ENCODE assay signal across 17 cellular contexts in the genomic region with DNA sequence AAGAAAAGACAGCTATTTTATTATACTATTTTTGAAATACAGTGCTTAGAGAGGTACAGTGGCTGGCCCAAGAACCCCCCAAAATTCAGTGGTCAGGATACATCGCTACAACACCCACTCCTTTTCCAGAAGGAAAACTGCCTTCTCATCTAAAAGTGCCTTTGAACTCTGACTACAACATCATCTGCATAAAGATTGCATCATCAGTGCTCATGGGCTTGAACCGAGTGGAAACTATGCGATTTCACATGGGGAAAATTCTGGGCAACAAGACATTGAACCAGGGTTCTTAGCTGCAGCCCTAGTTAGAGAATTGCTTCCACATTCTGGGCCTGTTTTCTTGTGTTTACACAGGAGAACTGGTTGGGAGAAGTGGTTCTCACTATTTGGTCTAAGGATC.
DNase-seq lines count a peak whose midpoint lies in the region; ATAC-seq, FAIRE-seq and TF ChIP-seq lines count a peak whose summit lies in the region.
"Had no signal": no experiment of that assay in that cellular context is flagged by ENCODE, and none has a peak within 500 bp of the region (broad histone marks: within the 10 kb centered on the region; RNA-seq: fewer than 3 reads in every experiment).

No MANE protein-coding gene starts in this region.

- H3K79me2 ChIP-seq in keratinocyte (ENCODE audit: control insufficient read depth, insufficient read depth, low read length) = no peaks in the 10 kb centered on the region
- H3K79me2 ChIP-seq in smooth muscle cell (ENCODE audit: low read depth) = no peaks in the 10 kb centered on the region

- no peaks in the 10 kb centered on the region for H3K4me1 Mint-ChIP-seq in activated T-cell treated with anti-CD3 and anti-CD28 coated beads, Interleukin-2, amount 50 U/mL, for 4 hours (ENCODE audit: low read depth)
- H3K4me1 Mint-ChIP-seq: stimulated activated naive CD8-positive, alpha-beta T cell treated with anti-CD3 and anti-CD28 coated beads, Interleukin-15, amount 100 ng/mL, for 72 hours had no signal

- TF ChIP-seq CTCF in astrocyte of the spinal cord (IDR thresholded peaks at IDR 0.05; ENCODE audit: low read depth, low read length) = no peak
- TF ChIP-seq CTCF in keratinocyte (optimal IDR thresholded peaks at IDR 0.05 in 1 of 3, IDR thresholded peaks at IDR 0.05 in 1 of 3, conservative IDR thresholded peaks at IDR 0.05 in 1 of 3; ENCODE audit: extremely low read depth in 1 of 3, insufficient read depth in 2 of 3, low read length in 3 of 3) = no peak
- no peak for TF ChIP-seq CTCF in smooth muscle cell (IDR thresholded peaks at IDR 0.05; ENCODE audit: borderline replicate concordance, insufficient read depth, poor library complexity, severe bottlenecking)

- H3K9me3 ChIP-seq in keratinocyte (ENCODE audit: control insufficient read depth, low read depth, low read length) (no peaks in the 10 kb centered on the region), smooth muscle cell (replicated peaks; ENCODE audit: low read depth) (no peaks in the 10 kb centered on the region)
- H3K9me3 ChIP-seq: A549 had no signal

- intact Hi-C loops in Right ventricle myocardium superior (cut with DNase I) = no loop called here
- intact Hi-C loops in Right ventricle myocardium inferior (cut with DNase I) = loop anchor here (5.0 kb wide), 1 partner anchor 68 kb away; no protein-coding TSS in a partner anchor

- no peaks in the 10 kb centered on the region for H3K9me1 ChIP-seq in keratinocyte (ENCODE audit: control insufficient read depth, extremely low read depth, insufficient read depth, low read length)

- H3K27me3 ChIP-seq in keratinocyte (ENCODE audit: control insufficient read depth, extremely low read depth, insufficient read depth, low read length) (no peaks in the 10 kb centered on the region), smooth muscle cell (ENCODE audit: low read depth) (no peaks in the 10 kb centered on the region)

- DNase-seq in Right ventricle myocardium superior = no peak
- no peak for DNase-seq in Right ventricle myocardium inferior (ENCODE audit: missing footprints)
- peak; percentile 10 for DNase-seq in astrocyte of the spinal cord (ENCODE audit: low read depth, low spot score)
- DNase-seq in keratinocyte (ENCODE audit: low read depth, low spot score) = no peak
- no peak for DNase-seq in smooth muscle cell (lab: John Stamatoyannopoulos, UW; ENCODE audit: unreplicated experiment)
- DNase-seq in activated T-cell treated with anti-CD3 and anti-CD28 coated beads, Interleukin-2, amount 50 U/mL, for 4 hours = no peak
- DNase-seq in NCI-H226 = no peak
- DNase-seq: activated gamma-delta T cell treated with Interleukin-2 at 50 U/mL for 16 hours; EL; KG1; NCI-H1436; stimulated activated naive CD8-positive, alpha-beta T cell treated with anti-CD3 and anti-CD28 coated beads, Interleukin-15, amount 100 ng/mL, for 72 hours; T1000 had no signal

- dilution Hi-C loops in keratinocyte (cut with MboI; ENCODE audit: extremely low pct_ligation_motif_present, low sequenced_read_pairs) = no loop called here

- WGBS in smooth muscle cell (ENCODE audit: low lambda C conversion rate) = 33% methylated on average over 3 of the region's 3 CpGs

- FAIRE-seq in keratinocyte (lab: Jason Lieb, UNC) = peak; percentile 36
- FAIRE-seq: A549 had no signal

- H3K4me3 ChIP-seq in astrocyte of the spinal cord (ENCODE audit: low read depth, low read length) = no peak overlapping the region
- H3K4me3 ChIP-seq in keratinocyte (ENCODE audit: control insufficient read depth in 2 of 3, extremely low read depth in 1 of 3, insufficient read depth in 2 of 3, low read depth in 1 of 3, low read length in 3 of 3) = no peak overlapping the region
- no peak overlapping the region for H3K4me3 ChIP-seq in smooth muscle cell
- H3K4me3 ChIP-seq: A549, SJSA1 had no signal

- H3K4me3 Mint-ChIP-seq in activated T-cell treated with anti-CD3 and anti-CD28 coated beads, Interleukin-2, amount 50 U/mL, for 4 hours = no peak overlapping the region
- H3K4me3 Mint-ChIP-seq: dendritic cell treated with granulocyte-macrophage colony-stimulating factor and Interleukin-4, amounts not matched to agents 40 ng/mL and 50 ng/mL, for 4 days; stimulated activated naive CD8-positive, alpha-beta T cell treated with anti-CD3 and anti-CD28 coated beads, Interleukin-15, amount 100 ng/mL, for 72 hours had no signal

- H3K9ac ChIP-seq in keratinocyte (ENCODE audit: control insufficient read depth, extremely low read depth, insufficient read depth, low read length) = no peak overlapping the region
- no peak overlapping the region for H3K9ac ChIP-seq in smooth muscle cell (ENCODE audit: low read depth)

- H3K9me3 Mint-ChIP-seq in activated T-cell treated with anti-CD3 and anti-CD28 coated beads, Interleukin-2, amount 50 U/mL, for 4 hours = no peaks in the 10 kb centered on the region
- H3K9me3 Mint-ChIP-seq: dendritic cell treated with granulocyte-macrophage colony-stimulating factor and Interleukin-4, amounts not matched to agents 40 ng/mL and 50 ng/mL, for 4 days; stimulated activated naive CD8-positive, alpha-beta T cell treated with anti-CD3 and anti-CD28 coated beads, Interleukin-15, amount 100 ng/mL, for 72 hours had no signal

- H3K27me3 Mint-ChIP-seq in activated T-cell treated with anti-CD3 and anti-CD28 coated beads, Interleukin-2, amount 50 U/mL, for 4 hours (ENCODE audit: low read depth) = no peaks in the 10 kb centered on the region
- H3K27me3 Mint-ChIP-seq: dendritic cell treated with granulocyte-macrophage colony-stimulating factor and Interleukin-4, amounts not matched to agents 40 ng/mL and 50 ng/mL, for 4 days; stimulated activated naive CD8-positive, alpha-beta T cell treated with anti-CD3 and anti-CD28 coated beads, Interleukin-15, amount 100 ng/mL, for 72 hours had no signal

- H3F3A ChIP-seq in smooth muscle cell (ENCODE audit: low read depth) = no peaks in the 10 kb centered on the region

- H3K4me1 ChIP-seq in keratinocyte (ENCODE audit: control insufficient read depth, extremely low read depth, insufficient read depth, low read length) (peaks cover 6% of the 10 kb centered on the region), smooth muscle cell (ENCODE audit: low read depth) (peaks cover 31% of the 10 kb centered on the region)
- H3K4me1 ChIP-seq: A549, SJSA1 had no signal

- H3K4me2 ChIP-seq in keratinocyte (ENCODE audit: control insufficient read depth, extremely low read depth, insufficient read depth, low read depth, low read length) (no peak overlapping the region), smooth muscle cell (peak overlapping the region; percentile 34)
- H3K4me2 ChIP-seq: A549 had no signal

- in situ Hi-C loops in astrocyte of the spinal cord (cut with HindIII; ENCODE audit: low sequenced_read_pairs) = no loop called here

- H2AFZ ChIP-seq in keratinocyte (ENCODE audit: control insufficient read depth, low read length) (no peak overlapping the region), smooth muscle cell (ENCODE audit: low read depth) (no peak overlapping the region)

- peak; percentile 17 for ATAC-seq in Right ventricle myocardium superior (ENCODE audit: poor library complexity)
- ATAC-seq in Right ventricle myocardium inferior = no peak
- ATAC-seq in activated T-cell treated with anti-CD3 and anti-CD28 coated beads, Interleukin-2, amount 50 U/mL, for 4 hours = no peak
- ATAC-seq in GM21528 (IDR thresholded peaks at IDR 0.05; ENCODE audit: low FRiP score, unreplicated experiment) = no peak
- ATAC-seq: A549; stimulated activated naive CD8-positive, alpha-beta T cell treated with anti-CD3 and anti-CD28 coated beads, Interleukin-15, amount 100 ng/mL, for 72 hours had no signal

- no peaks in the 10 kb centered on the region for H3K36me3 Mint-ChIP-seq in activated T-cell treated with anti-CD3 and anti-CD28 coated beads, Interleukin-2, amount 50 U/mL, for 4 hours (ENCODE audit: insufficient read depth)

- H3K36me3 ChIP-seq in keratinocyte (ENCODE audit: control insufficient read depth in 2 of 2, extremely low read depth in 1 of 2, insufficient read depth in 2 of 2, low read length in 2 of 2) = no peaks in the 10 kb centered on the region
- H3K36me3 ChIP-seq in smooth muscle cell (ENCODE audit: low read depth) = no peaks in the 10 kb centered on the region
- H3K36me3 ChIP-seq: SJSA1 had no signal

- H4K20me1 ChIP-seq in keratinocyte (ENCODE audit: control insufficient read depth, extremely low read depth, insufficient read depth, low read length) (no peaks in the 10 kb centered on the region), smooth muscle cell (ENCODE audit: low read depth) (no peaks in the 10 kb centered on the region)

- no peak overlapping the region for H3K27ac ChIP-seq in keratinocyte (ENCODE audit: control insufficient read depth, insufficient read depth, low read length)
- no peak overlapping the region for H3K27ac ChIP-seq in smooth muscle cell (ENCODE audit: low read depth)
- H3K27ac ChIP-seq: A549, SJSA1 had no signal
